In the genomic region with DNA sequence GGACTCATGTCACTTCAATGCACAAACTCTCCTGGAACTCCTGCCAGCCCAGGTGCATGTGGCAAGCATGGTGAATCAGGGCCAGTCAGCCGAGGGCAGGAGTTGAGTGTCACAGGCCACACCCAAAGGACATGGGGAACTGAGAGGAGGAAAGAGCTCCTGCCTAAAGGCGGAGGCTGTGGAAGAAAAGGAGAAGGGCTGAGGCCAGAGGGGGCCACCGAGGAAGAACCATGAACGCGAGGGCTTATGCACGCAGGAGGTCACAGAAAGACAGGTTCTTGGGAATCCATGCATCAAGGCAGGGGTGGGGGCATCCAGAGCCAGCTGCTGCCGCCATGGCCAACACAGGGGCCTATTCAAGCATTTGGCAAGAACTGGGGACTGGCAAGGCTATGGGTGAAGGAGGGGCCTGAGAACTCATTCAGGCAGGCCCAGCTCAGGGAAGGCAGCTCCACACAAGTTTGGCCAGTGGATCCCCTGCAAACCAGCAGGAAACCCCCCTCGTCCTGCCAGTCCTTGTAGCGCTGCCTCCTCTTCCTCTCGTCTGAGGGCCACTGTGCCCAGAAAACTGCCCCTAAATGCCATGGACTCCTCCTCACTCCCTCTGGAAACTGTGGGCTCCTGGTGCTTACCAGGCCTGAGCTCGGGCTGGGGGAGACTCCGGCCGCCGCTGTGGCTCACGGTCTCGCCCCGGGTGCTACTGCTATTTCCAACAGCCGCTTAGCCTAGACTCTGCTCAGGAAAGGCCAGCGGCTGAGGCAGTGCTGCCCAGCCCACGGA, we compare ENCODE assay signal across 9 cellular contexts. TPM values are rescaled to one million over a fixed set of nuclear protein-coding genes. Genes with fewer than 3 reads are reported as not detected.
DNase-seq lines count a peak whose midpoint lies in the region; ATAC-seq, FAIRE-seq and TF ChIP-seq lines count a peak whose summit lies in the region.
"Had no signal": no experiment of that assay in that cellular context is flagged by ENCODE, and none has a peak within 500 bp of the region (broad histone marks: within the 10 kb centered on the region; RNA-seq: fewer than 3 reads in every experiment).

No MANE protein-coding gene starts in this region.

- 67 to 79% (median 74%) methylated on average over 19 to 20 of the region's 20 CpGs for WGBS in small intestine, 3 donors

- H3K36me3 ChIP-seq in iPS-15b (ENCODE audit: control insufficient read depth, insufficient read depth, low read length) (peaks cover 3% of the 10 kb centered on the region), small intestine (ENCODE audit: control insufficient read depth in 2 of 2, insufficient read depth in 2 of 2, low read length in 2 of 2) (peaks cover 0 to 6% of the 10 kb centered on the region in 2 donors)

- POLR2A ChIA-PET in activated B cell treated with CpG ODN at 0.5 μM for 24 hours (lab: Charles Lee) = interaction anchor here (0.6 to 1.0 kb wide), 3 partner anchors 67 to 1128 kb away, joined by 3 to 7 read pairs (median 6); a partner anchor contains a TSS

- peaks cover 56% of the 10 kb centered on the region for H3K4me1 Mint-ChIP-seq in activated B cell treated with CpG ODN at 0.5 μM for 24 hours

- TF ChIP-seq CTCF in activated B cell treated with CpG ODN at 0.5 μM for 24 hours (IDR thresholded peaks at IDR 0.05) = no peak

- no peak for DNase-seq in activated B cell treated with CpG ODN at 0.5 μM for 24 hours
- peak; percentile 43 for DNase-seq in small intestine
- DNase-seq in activated CD8-positive, alpha-beta memory T cell treated with anti-CD3 and anti-CD28 coated beads for 24 hours = no peak
- DNase-seq in NCI-H2107 treated with DMSO at 0.1 percent for 48 hours (lab: John Stamatoyannopoulos, UW; ENCODE audit: unreplicated experiment) = no peak
- DNase-seq in NCI-H1417 (lab: John Stamatoyannopoulos, UW) = no peak
- DNase-seq in HCEC 1CT = no peak

- peak overlapping the region; percentile 26 for H3K9ac ChIP-seq in iPS-15b (ENCODE audit: low read depth, low read length)

- H3K27me3 ChIP-seq in iPS-15b (ENCODE audit: control insufficient read depth, insufficient read depth, low read length) (no peaks in the 10 kb centered on the region), small intestine (ENCODE audit: control insufficient read depth in 2 of 2, insufficient read depth in 2 of 2, low read length in 2 of 2) (no peaks in the 10 kb centered on the region)

- H3K27ac ChIP-seq in small intestine (ENCODE audit: low read depth in 1 of 2, low read length in 1 of 2) = peak overlapping the region; percentile 12 to 95

- no peaks in the 10 kb centered on the region for H3K4me1 ChIP-seq in iPS-15b (ENCODE audit: control insufficient read depth, insufficient read depth, low read length)
- peaks cover 0 to 4% of the 10 kb centered on the region in 2 donors for H3K4me1 ChIP-seq in small intestine (ENCODE audit: control insufficient read depth in 2 of 2, insufficient read depth in 1 of 2, low read depth in 1 of 2, low read length in 1 of 2)

- H3K9me3 Mint-ChIP-seq in activated B cell treated with CpG ODN at 0.5 μM for 24 hours = no peaks in the 10 kb centered on the region
- H3K9me3 Mint-ChIP-seq: endodermal cell had no signal

- intact Hi-C loops in activated B cell treated with CpG ODN at 0.5 μM for 24 hours (cut with micrococcal nuclease) = loop anchor here (5.0 kb wide), 3 partner anchors 45 to 165 kb away; a partner anchor contains a TSS

- H3K27me3 Mint-ChIP-seq in activated B cell treated with CpG ODN at 0.5 μM for 24 hours = no peaks in the 10 kb centered on the region

- H3K9me3 ChIP-seq in iPS-15b (ENCODE audit: control insufficient read depth, insufficient read depth, low read length) (no peaks in the 10 kb centered on the region), small intestine (ENCODE audit: control insufficient read depth, low read depth) (no peaks in the 10 kb centered on the region)

- H3K4me3 ChIP-seq in iPS-15b (ENCODE audit: low read depth, low read length) = peak overlapping the region; percentile 91
- H3K4me3 ChIP-seq in small intestine (ENCODE audit: low read depth in 1 of 2, low read length in 2 of 2) = no peak overlapping the region

- peak overlapping the region; percentile 85 for H3K27ac Mint-ChIP-seq in activated B cell treated with CpG ODN at 0.5 μM for 24 hours

- peaks cover 19% of the 10 kb centered on the region for H3K36me3 Mint-ChIP-seq in activated B cell treated with CpG ODN at 0.5 μM for 24 hours (ENCODE audit: low read depth)

- no peak for FAIRE-seq in small intestine (lab: Jason Lieb, UNC)

- ATAC-seq in HG03460 (IDR thresholded peaks at IDR 0.05; ENCODE audit: unreplicated experiment) (peak; percentile 8), activated B cell treated with CpG ODN at 0.5 μM for 24 hours (ENCODE audit: low read depth) (no peak)

- no peak overlapping the region for H3K4me3 Mint-ChIP-seq in activated B cell treated with CpG ODN at 0.5 μM for 24 hours

- CTCF ChIA-PET in activated B cell treated with CpG ODN at 0.5 μM for 24 hours (lab: Charles Lee) = interaction anchor here (0.8 to 6.6 kb wide), 16 partner anchors 8 to 291 kb away, joined by 3 to 66 read pairs (median 4); a partner anchor contains a TSS

RNA-seq across cellular contexts. Expression of a gene that starts 15.4 kb away (rescaled TPM):
- 18.2 and 21.1 TPM in 2 replicates for total RNA-seq in activated B cell treated with CpG ODN at 0.5 μM for 24 hours
- 10 to 100 TPM in 1 of 3 donors, 1 to 10 TPM in 2; 1.8 to 16.7 (median 4.6) TPM for polyA plus RNA-seq in small intestine

RNA-seq across cellular contexts. Expression of a gene that starts 45.4 kb away (rescaled TPM):
- 60.4 and 83.4 TPM in 2 replicates for total RNA-seq in activated B cell treated with CpG ODN at 0.5 μM for 24 hours
- polyA plus RNA-seq in small intestine = 10 to 100 TPM; 12.0 to 15.0 (median 14.1) TPM
